Comparison of ENCODE assay signal across 8 cellular contexts in the genomic region with DNA sequence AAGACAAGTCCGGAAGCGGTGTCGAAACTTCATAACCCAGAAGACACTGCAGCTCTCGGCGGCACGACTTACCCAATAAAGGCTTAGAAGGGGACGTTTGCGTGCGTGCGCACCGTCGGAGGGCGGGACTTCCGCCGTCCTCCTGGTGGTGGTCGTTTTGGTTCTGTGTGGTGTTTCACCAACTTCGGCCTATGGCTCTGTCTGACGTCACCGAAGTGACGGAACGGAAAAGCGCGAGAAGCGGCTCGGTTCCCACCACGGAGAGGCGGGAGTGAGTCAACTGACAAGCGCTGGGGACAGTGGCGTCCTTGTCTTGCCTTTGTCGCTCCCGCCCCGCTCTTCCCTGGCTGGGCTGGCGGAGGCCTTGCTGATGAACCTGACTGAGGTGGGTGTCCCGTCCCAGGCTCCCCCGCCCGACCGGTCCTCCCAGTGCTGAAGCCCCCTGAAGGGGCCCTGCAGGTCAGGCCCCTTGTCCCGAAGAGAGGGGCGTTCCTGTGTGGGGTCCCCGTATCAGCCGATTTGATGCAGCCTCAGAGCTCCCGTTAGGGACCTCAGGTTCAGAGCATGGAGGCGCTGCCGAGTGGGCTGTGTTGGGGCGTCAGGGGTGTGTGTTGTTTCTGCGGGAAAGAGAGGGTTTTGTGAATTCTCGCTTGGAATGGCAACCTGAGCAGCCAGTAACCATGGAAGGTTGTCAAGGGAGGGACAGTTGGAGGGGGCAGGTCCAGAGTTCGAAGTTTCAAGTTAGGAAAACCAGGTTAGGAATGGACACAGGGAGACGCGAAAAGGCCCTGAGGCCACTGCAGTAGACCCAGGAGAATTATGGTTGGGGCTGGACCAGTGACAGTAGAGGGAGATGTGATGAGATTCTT. TPM values are rescaled to one million over a fixed set of nuclear protein-coding genes. Genes with fewer than 3 reads are reported as not detected.
DNase-seq lines count a peak whose midpoint lies in the region; ATAC-seq and TF ChIP-seq lines count a peak whose summit lies in the region.

A gene (plus strand): TSS at position 125 of the 869 bp plus-strand sequence. CDS start 246 bp downstream, at position 371.

- CTCF ChIA-PET in AG04449 (lab: Yijun Ruan, JAX): interaction anchor here (0.7 to 1.5 kb wide), 3 partner anchors 14 to 22 kb away, joined by 3 to 7 read pairs (median 3); no protein-coding TSS in a partner anchor

- POLR2A ChIA-PET in AG04449 (lab: Yijun Ruan, JAX): interaction anchor here (0.6 kb wide), 2 partner anchors 25 to 27 kb away, joined by 3 to 4 read pairs; no protein-coding TSS in a partner anchor

- peak; percentile 97 for DNase-seq in AG04449 (ENCODE audit: low read depth, low spot score)
- DNase-seq in NCI-H2196 treated with DMSO at 0.1 percent for 48 hours (lab: John Stamatoyannopoulos, UW; ENCODE audit: unreplicated experiment): peak; percentile 94
- peak; percentile 92 to 98 for DNase-seq in breast epithelium (ENCODE audit: low spot score in 2 of 2)

- H3K4me1 ChIP-seq in breast epithelium: no peaks in the 10 kb centered on the region

- intact Hi-C loops in breast epithelium (cut with DNase I; ENCODE audit: low total_unique reads): no loop called here

- H3K36me3 ChIP-seq in breast epithelium: no peaks in the 10 kb centered on the region

- H3K4me3 ChIP-seq in AG04449 (ENCODE audit: low read depth, low read length): peak within 1 kb of the TSS; percentile 87
- H3K4me3 ChIP-seq in breast epithelium: peak within 1 kb of the TSS; percentile 68 to 83 (median 70)
- H3K4me3 ChIP-seq in iPS-18c (ENCODE audit: insufficient read depth, low read depth, low read length): peak within 1 kb of the TSS; percentile 84
- H3K4me3 ChIP-seq in skin epidermis: peak within 1 kb of the TSS; percentile 67 to 88 (median 76)

- peak; percentile 66 for TF ChIP-seq POLR2A in breast epithelium (IDR thresholded peaks at IDR 0.05)

- H3K9me3 ChIP-seq in breast epithelium (peaks cover 0 to 19% of the 10 kb centered on the region in 2 donors), iPS-18c (ENCODE audit: control insufficient read depth, insufficient read depth, low read length) (no peaks in the 10 kb centered on the region)

- TF ChIP-seq CTCF in AG04449 (IDR thresholded peaks at IDR 0.05; ENCODE audit: insufficient read depth, low read length, missing control alignments) (peak; percentile 18), VCaP (conservative IDR thresholded peaks at IDR 0.05) (no peak; the same call in 1 of the 2 replicates), breast epithelium (IDR thresholded peaks at IDR 0.05) (peak; percentile 36 to 64 (median 52))

- H3K27me3 ChIP-seq in breast epithelium: no peaks in the 10 kb centered on the region

- peak within 1 kb of the TSS; percentile 84 for H3K27ac ChIP-seq in VCaP
- peak within 1 kb of the TSS; percentile 92 to 96 for H3K27ac ChIP-seq in breast epithelium
- H3K27ac ChIP-seq in skin epidermis: peak within 1 kb of the TSS; percentile 36 to 96 (median 90)

- ATAC-seq in GM18868 (IDR thresholded peaks at IDR 0.05; ENCODE audit: unreplicated experiment) (peak; percentile 98), HG03108 (IDR thresholded peaks at IDR 0.05; ENCODE audit: unreplicated experiment) (peak; percentile 98)

RNA-seq across cellular contexts. Expression of the gene that starts here (rescaled TPM):
- 10 to 100 TPM; 23.6 to 34.5 (median 31.8) TPM for total RNA-seq in breast epithelium

Comparison
In these comparisons a context has a peak if more than half of its experiments do, and no peak if none do; other contexts are left out.
1. Peak in every context shown above with its lines: DNase-seq, ATAC-seq, H3K4me3 ChIP-seq and H3K27ac ChIP-seq.